Comparison of ENCODE assay signal across 17 cellular contexts in the genomic region with DNA sequence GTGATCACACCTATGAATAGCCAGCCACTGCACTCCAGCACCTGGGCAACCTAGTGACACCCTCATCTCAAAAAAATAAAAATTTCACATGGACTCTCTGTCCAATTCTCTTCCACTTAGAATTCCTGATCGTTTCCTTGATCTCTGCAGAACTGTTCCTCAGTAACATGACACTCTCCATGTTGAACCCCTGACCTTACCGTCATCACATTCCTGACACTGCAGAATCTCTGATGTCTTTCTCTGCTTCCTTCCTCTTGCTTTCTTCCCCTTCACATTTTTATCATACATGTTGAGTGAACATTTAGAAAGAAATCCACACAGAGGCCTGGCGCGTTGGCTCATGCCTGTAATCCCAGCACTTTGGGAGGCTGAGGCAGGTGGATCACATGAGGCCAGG. TPM values are rescaled to one million over a fixed set of nuclear protein-coding genes. Genes with fewer than 3 reads are reported as not detected.
DNase-seq lines count a peak whose midpoint lies in the region; ATAC-seq and TF ChIP-seq lines count a peak whose summit lies in the region.
"Had no signal": no experiment of that assay in that cellular context is flagged by ENCODE, and none has a peak within 500 bp of the region (broad histone marks: within the 10 kb centered on the region; RNA-seq: fewer than 3 reads in every experiment).

No MANE protein-coding gene starts in this region.

- H3K36me3 Mint-ChIP-seq in endothelial cell (ENCODE audit: low read depth, unreplicated experiment) (peaks cover 45% of the 10 kb centered on the region), mesothelial cell of epicardium (peaks cover 53% of the 10 kb centered on the region)

- H4K20me1 ChIP-seq in BLaER1 treated with 17β-estradiol and CSF1 and Interleukin-3, amounts not matched to agents 10 nM and 100 nM = no peaks in the 10 kb centered on the region

- no peaks in the 10 kb centered on the region for H3K27me3 ChIP-seq in BLaER1 treated with 17β-estradiol and CSF1 and Interleukin-3, amounts not matched to agents 10 nM and 100 nM
- no peaks in the 10 kb centered on the region for H3K27me3 ChIP-seq in upper lobe of left lung

- ATAC-seq in upper lobe of left lung (ENCODE audit: low FRiP score in 2 of 2) = no peak
- ATAC-seq: Panc1 had no signal

- no peaks in the 10 kb centered on the region for H3K9me3 Mint-ChIP-seq in endothelial cell (ENCODE audit: unreplicated experiment)
- H3K9me3 Mint-ChIP-seq in mesothelial cell of epicardium = peaks cover 13% of the 10 kb centered on the region

- H3K4me1 Mint-ChIP-seq in endothelial cell (ENCODE audit: unreplicated experiment) (peaks cover 6% of the 10 kb centered on the region), mesothelial cell of epicardium (peaks cover 6% of the 10 kb centered on the region)

- H3K27ac ChIP-seq in BLaER1 treated with 17β-estradiol and CSF1 and Interleukin-3, amounts not matched to agents 10 nM and 100 nM = no peak overlapping the region
- H3K27ac ChIP-seq in upper lobe of left lung = no peak overlapping the region

- H3K27me3 Mint-ChIP-seq in endothelial cell (ENCODE audit: unreplicated experiment) = peaks cover 1% of the 10 kb centered on the region
- no peaks in the 10 kb centered on the region for H3K27me3 Mint-ChIP-seq in mesothelial cell of epicardium (ENCODE audit: low read depth)

- no peak for TF ChIP-seq CTCF in endothelial cell (IDR thresholded peaks at IDR 0.05; ENCODE audit: unreplicated experiment)
- TF ChIP-seq CTCF in mesothelial cell of epicardium (IDR thresholded peaks at IDR 0.05; ENCODE audit: unreplicated experiment) = no peak
- TF ChIP-seq CTCF in upper lobe of left lung (IDR thresholded peaks at IDR 0.05) = no peak

- H3K27ac Mint-ChIP-seq in endothelial cell (ENCODE audit: unreplicated experiment) = no peak overlapping the region
- H3K27ac Mint-ChIP-seq in mesothelial cell of epicardium = peak overlapping the region; percentile 56

- H3K9ac ChIP-seq in BLaER1 treated with 17β-estradiol and CSF1 and Interleukin-3, amounts not matched to agents 10 nM and 100 nM = no peak overlapping the region

- H3K4me3 Mint-ChIP-seq in endothelial cell (ENCODE audit: unreplicated experiment) (peak overlapping the region; percentile 81), mesothelial cell of epicardium (no peak overlapping the region)
- H3K4me3 Mint-ChIP-seq: CD14-positive monocyte had no signal

- TF ChIP-seq POLR2A in upper lobe of left lung (IDR thresholded peaks at IDR 0.05) = no peak

- H3K36me3 ChIP-seq in BLaER1 treated with 17β-estradiol and CSF1 and Interleukin-3, amounts not matched to agents 10 nM and 100 nM = peaks cover 32 to 97% (median 83%) of the 10 kb centered on the region in 11 experiments
- H3K36me3 ChIP-seq in upper lobe of left lung = peaks cover 0 to 22% (median 0%) of the 10 kb centered on the region in 4 donors

- H3K4me1 ChIP-seq in BLaER1 treated with 17β-estradiol and CSF1 and Interleukin-3, amounts not matched to agents 10 nM and 100 nM = peaks cover 0 to 18% (median 10%) of the 10 kb centered on the region in 10 experiments; a peak in 12 of 20 replicates
- H3K4me1 ChIP-seq in upper lobe of left lung = no peaks in the 10 kb centered on the region

- H3K9me3 ChIP-seq in BLaER1 treated with 17β-estradiol and CSF1 and Interleukin-3, amounts not matched to agents 10 nM and 100 nM (replicated peaks in 1 of 11) = peaks cover 19 to 49% (median 29%) of the 10 kb centered on the region in 11 experiments
- H3K9me3 ChIP-seq in upper lobe of left lung = peaks cover 0 to 11% (median 6%) of the 10 kb centered on the region in 4 donors

- peak; percentile 37 for DNase-seq in M059J (ENCODE audit: low read depth)
- no peak for DNase-seq in endothelial cell (ENCODE audit: low spot score)
- no peak for DNase-seq in mesothelial cell of epicardium (ENCODE audit: low spot score in 2 of 2, unreplicated experiment in 2 of 2)
- DNase-seq in activated CD4-positive, CD25-positive, alpha-beta regulatory T cell treated with anti-CD3 and anti-CD28 coated beads, Interleukin-2, amount 50 U/mL, for 72 hours = no peak
- no peak for DNase-seq in AG20443 (ENCODE audit: low spot score)
- no peak for DNase-seq in upper lobe of left lung
- DNase-seq in iPS-NIHi11 (ENCODE audit: low spot score) = no peak
- DNase-seq: COR-L47, H7, Kasumi-1, NCI-H1105 treated with DMSO at 0.1 percent for 48 hours, NCI-H1694 treated with DMSO at 0.1 percent for 48 hours, NCI-H226, NCI-H524 treated with DMSO at 0.1 percent for 48 hours had no signal

- no peak overlapping the region for H3K4me3 ChIP-seq in BLaER1 treated with 17β-estradiol and CSF1 and Interleukin-3, amounts not matched to agents 10 nM and 100 nM
- no peak overlapping the region for H3K4me3 ChIP-seq in upper lobe of left lung

- H3K4me2 ChIP-seq in BLaER1 treated with 17β-estradiol and CSF1 and Interleukin-3, amounts not matched to agents 10 nM and 100 nM = peak overlapping the region in 6 of 11 experiments; percentile 5 to 66 (median 32); a peak in 8 of 22 replicates

- TF ChIP-seq EP300 in upper lobe of left lung (IDR thresholded peaks at IDR 0.05) = no peak

- WGBS in upper lobe of left lung, 2 donors = 79 to 80% methylated on average over 4 of the region's 4 CpGs

RNA-seq across cellular contexts. Expression of gene ZNF114, which starts 15.0 kb away (rescaled TPM):
- 0.62 and 1.2 TPM in 2 replicates for total RNA-seq in M059J (2014; rRNA removed; shearing (Covaris generic))
- total RNA-seq in endothelial cell (ENCODE audit: unreplicated experiment) (12.2 TPM), mesothelial cell of epicardium (3.7 to 4.4 TPM (median 3.9 TPM) in 3 replicates), upper lobe of left lung (1 to 10 TPM; 1.0 to 4.5 (median 1.2) TPM)

RNA-seq across cellular contexts. Expression of gene CARD8, which starts 29.2 kb away (rescaled TPM):
- total RNA-seq in M059J (2014; rRNA removed; shearing (Covaris generic)) = 6.7 and 10.7 TPM in 2 replicates
- 210 TPM for total RNA-seq in endothelial cell (ENCODE audit: unreplicated experiment)
- 48.7 to 51.5 TPM (median 50.0 TPM) in 3 replicates for total RNA-seq in mesothelial cell of epicardium
- total RNA-seq in upper lobe of left lung = 100 to 1,000 TPM in 1 of 6 donors, 10 to 100 TPM in 5; 35.1 to 138 (median 77.8) TPM

RNA-seq across cellular contexts. Expression of gene EMP3, which starts 40.5 kb away (rescaled TPM):
- 87.2 and 98.0 TPM in 2 replicates for total RNA-seq in M059J (2014; rRNA removed; shearing (Covaris generic))
- 10.0 TPM for total RNA-seq in endothelial cell (ENCODE audit: unreplicated experiment)
- total RNA-seq in mesothelial cell of epicardium = 50.2 to 57.3 TPM (median 52.5 TPM) in 3 replicates
- total RNA-seq in upper lobe of left lung = 100 to 1,000 TPM in 2 of 6 donors, 10 to 100 TPM in 4; 38.8 to 173 (median 75.1) TPM
